In genomic region chr5:39275865-39276264, GRCh38 we compare ENCODE assay signal across 10 cellular contexts. TPM values are rescaled to one million over a fixed set of nuclear protein-coding genes. Genes with fewer than 3 reads are reported as not detected.
DNase-seq lines count a peak whose midpoint lies in the region; ATAC-seq and TF ChIP-seq lines count a peak whose summit lies in the region.
"Not testable (repeated sequence)": the region's sequence is repeated elsewhere in the genome, so short reads cannot be mapped to it uniquely, and the experiment has no call there.
"Had no signal": no experiment of that assay in that cellular context is flagged by ENCODE, and none has a peak within 500 bp of the region (broad histone marks: within the 10 kb centered on the region; RNA-seq: fewer than 3 reads in every experiment).

No MANE protein-coding gene starts in this region.

- not testable (repeated sequence) for H3K36me3 Mint-ChIP-seq in CD4-positive, CD25-positive, alpha-beta regulatory T cell; T-cell; activated T-cell treated with anti-CD3 and anti-CD28 coated beads, Interleukin-2, amount 50 U/mL, for 4 hours (ENCODE audit: insufficient read depth); activated naive CD4-positive, alpha-beta T cell treated with anti-CD3 and anti-CD28 coated beads, Interleukin-2, amount 50 U/mL, for 24 hours; natural killer cell
- H3K36me3 Mint-ChIP-seq in activated CD4-positive, alpha-beta T cell treated with anti-CD3 and anti-CD28 coated beads, Interleukin-2, amount 10 ng/mL, durations not matched to agents 7 days and 5 days (ENCODE audit: low read depth), result peaks cover 45% of the 10 kb centered on the region
- H3K36me3 Mint-ChIP-seq in stimulated activated naive CD8-positive, alpha-beta T cell treated with anti-CD3 and anti-CD28 coated beads, Interleukin-15, Interleukin-2, amounts not matched to agents 100 ng/mL and 50 ng/mL, for 24 hours (ENCODE audit: low read depth), result peaks cover 10% of the 10 kb centered on the region

- not testable (repeated sequence) for ATAC-seq in CD4-positive, CD25-positive, alpha-beta regulatory T cell (ENCODE audit: low read depth in 2 of 2); T-cell (replicated peaks in 1 of 4); activated T-cell treated with anti-CD3 and anti-CD28 coated beads, Interleukin-2, amount 50 U/mL, for 4 hours; natural killer cell

- not testable (repeated sequence) for H3K4me3 ChIP-seq in CD4-positive, CD25-positive, alpha-beta regulatory T cell (ENCODE audit: low read depth, low read length); effector memory CD4-positive, alpha-beta T cell (ENCODE audit: insufficient read depth, low read depth, low read length, poor library complexity, severe bottlenecking)

- H3K4me1 ChIP-seq in CD4-positive, CD25-positive, alpha-beta regulatory T cell (ENCODE audit: control insufficient read depth, insufficient read depth, low read length, poor library complexity, severe bottlenecking), result peaks cover 22% of the 10 kb centered on the region
- H3K4me1 ChIP-seq in effector memory CD4-positive, alpha-beta T cell (ENCODE audit: control insufficient read depth, insufficient read depth, low read length, poor library complexity, severe bottlenecking), result peaks cover 20% of the 10 kb centered on the region

- peaks cover 18 to 63% (median 30%) of the 10 kb centered on the region in 4 donors for H3K4me1 Mint-ChIP-seq in CD4-positive, CD25-positive, alpha-beta regulatory T cell
- peaks cover 48 to 64% (median 63%) of the 10 kb centered on the region in 3 donors for H3K4me1 Mint-ChIP-seq in T-cell
- H3K4me1 Mint-ChIP-seq in activated CD4-positive, alpha-beta T cell treated with anti-CD3 and anti-CD28 coated beads, Interleukin-2, amount 10 ng/mL, durations not matched to agents 7 days and 5 days, result peaks cover 56% of the 10 kb centered on the region
- H3K4me1 Mint-ChIP-seq in activated T-cell treated with anti-CD3 and anti-CD28 coated beads, Interleukin-2, amount 50 U/mL, for 4 hours (ENCODE audit: low read depth), result peaks cover 50% of the 10 kb centered on the region
- peaks cover 65% of the 10 kb centered on the region for H3K4me1 Mint-ChIP-seq in activated naive CD4-positive, alpha-beta T cell treated with anti-CD3 and anti-CD28 coated beads, Interleukin-2, amount 50 U/mL, for 24 hours
- H3K4me1 Mint-ChIP-seq in natural killer cell, result peaks cover 26 to 41% of the 10 kb centered on the region in 2 donors
- peaks cover 54% of the 10 kb centered on the region for H3K4me1 Mint-ChIP-seq in stimulated activated naive CD8-positive, alpha-beta T cell treated with anti-CD3 and anti-CD28 coated beads, Interleukin-15, Interleukin-2, amounts not matched to agents 100 ng/mL and 50 ng/mL, for 24 hours (ENCODE audit: low read depth)

- H3K27ac ChIP-seq in CD4-positive, CD25-positive, alpha-beta regulatory T cell (ENCODE audit: insufficient read depth, low read length, poor library complexity, severe bottlenecking), result peak overlapping the region; percentile 83
- peak overlapping the region; percentile 78 for H3K27ac ChIP-seq in effector memory CD4-positive, alpha-beta T cell (ENCODE audit: insufficient read depth, low read length, poor library complexity, severe bottlenecking)

- not testable (repeated sequence) for H3K27me3 Mint-ChIP-seq in CD4-positive, CD25-positive, alpha-beta regulatory T cell; T-cell; activated CD4-positive, alpha-beta T cell treated with anti-CD3 and anti-CD28 coated beads, Interleukin-2, amount 10 ng/mL, durations not matched to agents 7 days and 5 days; activated T-cell treated with anti-CD3 and anti-CD28 coated beads, Interleukin-2, amount 50 U/mL, for 4 hours (ENCODE audit: low read depth); activated naive CD4-positive, alpha-beta T cell treated with anti-CD3 and anti-CD28 coated beads, Interleukin-2, amount 50 U/mL, for 24 hours; natural killer cell (ENCODE audit: low read depth in 2 of 2); stimulated activated naive CD8-positive, alpha-beta T cell treated with anti-CD3 and anti-CD28 coated beads, Interleukin-15, Interleukin-2, amounts not matched to agents 100 ng/mL and 50 ng/mL, for 24 hours

- H3K9me3 Mint-ChIP-seq in CD4-positive, CD25-positive, alpha-beta regulatory T cell; T-cell; activated T-cell treated with anti-CD3 and anti-CD28 coated beads, Interleukin-2, amount 50 U/mL, for 4 hours; activated naive CD4-positive, alpha-beta T cell treated with anti-CD3 and anti-CD28 coated beads, Interleukin-2, amount 50 U/mL, for 24 hours; natural killer cell; stimulated activated naive CD8-positive, alpha-beta T cell treated with anti-CD3 and anti-CD28 coated beads, Interleukin-15, Interleukin-2, amounts not matched to agents 100 ng/mL and 50 ng/mL, for 24 hours: not testable (repeated sequence)
- H3K9me3 Mint-ChIP-seq in activated CD4-positive, alpha-beta T cell treated with anti-CD3 and anti-CD28 coated beads, Interleukin-2, amount 10 ng/mL, durations not matched to agents 7 days and 5 days, result peaks cover 21% of the 10 kb centered on the region

- not testable (repeated sequence) for H3K9me3 ChIP-seq in CD4-positive, CD25-positive, alpha-beta regulatory T cell (ENCODE audit: control insufficient read depth in 2 of 2, low read length in 2 of 2); effector memory CD4-positive, alpha-beta T cell (ENCODE audit: control insufficient read depth, low read length)

- intact Hi-C loops in natural killer cell (cut with micrococcal nuclease), result loop anchor here (2.0 kb wide), 3 partner anchors 19 to 115 kb away; no protein-coding TSS in a partner anchor

- H3K4me3 Mint-ChIP-seq in CD4-positive, CD25-positive, alpha-beta regulatory T cell, result peak overlapping the region in 1 of 4 donors; percentile 54
- not testable (repeated sequence) for H3K4me3 Mint-ChIP-seq in T-cell; activated CD4-positive, alpha-beta T cell treated with anti-CD3 and anti-CD28 coated beads, Interleukin-2, amount 10 ng/mL, durations not matched to agents 7 days and 5 days
- peak overlapping the region; percentile 29 for H3K4me3 Mint-ChIP-seq in activated T-cell treated with anti-CD3 and anti-CD28 coated beads, Interleukin-2, amount 50 U/mL, for 4 hours
- H3K4me3 Mint-ChIP-seq in activated naive CD4-positive, alpha-beta T cell treated with anti-CD3 and anti-CD28 coated beads, Interleukin-2, amount 50 U/mL, for 24 hours, result peak overlapping the region; percentile 44
- H3K4me3 Mint-ChIP-seq in natural killer cell, result peak overlapping the region; percentile 42
- peak overlapping the region; percentile 88 for H3K4me3 Mint-ChIP-seq in stimulated activated naive CD8-positive, alpha-beta T cell treated with anti-CD3 and anti-CD28 coated beads, Interleukin-15, Interleukin-2, amounts not matched to agents 100 ng/mL and 50 ng/mL, for 24 hours

- not testable (repeated sequence) for TF ChIP-seq CTCF in natural killer cell (IDR thresholded peaks at IDR 0.05)

- CTCF ChIA-PET in T-cell (lab: Charles Lee), result interaction anchor here (0.6 to 5.9 kb wide), 2 partner anchors 59 to 203 kb away, joined by 4 to 50 read pairs; no protein-coding TSS in a partner anchor
- CTCF ChIA-PET in activated CD4-positive, alpha-beta T cell treated with anti-CD3 and anti-CD28 coated beads, Interleukin-2, amount 10 ng/mL, durations not matched to agents 7 days and 5 days (lab: Charles Lee), result interaction anchor here (0.9 to 1.5 kb wide), 2 partner anchors 14 to 44 kb away, joined by 3 to 4 read pairs; no protein-coding TSS in a partner anchor

- POLR2A ChIA-PET in T-cell (lab: Charles Lee); activated CD4-positive, alpha-beta T cell treated with anti-CD3 and anti-CD28 coated beads, Interleukin-2, amount 10 ng/mL, durations not matched to agents 7 days and 5 days (lab: Charles Lee): not testable (repeated sequence)

- not testable (repeated sequence) for H3K36me3 ChIP-seq in CD4-positive, CD25-positive, alpha-beta regulatory T cell (ENCODE audit: control insufficient read depth, insufficient read depth, low read length); effector memory CD4-positive, alpha-beta T cell (ENCODE audit: control insufficient read depth, insufficient read depth, low read length)

- not testable (repeated sequence) for DNase-seq in CD4-positive, CD25-positive, alpha-beta regulatory T cell; T-cell; activated CD4-positive, alpha-beta T cell treated with anti-CD3 and anti-CD28 coated beads, Interleukin-2, amount 10 ng/mL, durations not matched to agents 7 days and 5 days; activated T-cell treated with anti-CD3 and anti-CD28 coated beads, Interleukin-2, amount 50 U/mL, for 4 hours; effector memory CD4-positive, alpha-beta T cell; natural killer cell

- H3K27ac Mint-ChIP-seq in CD4-positive, CD25-positive, alpha-beta regulatory T cell, result peak overlapping the region in 2 of 3 donors; percentile 84 to 96
- H3K27ac Mint-ChIP-seq in T-cell (peak overlapping the region; percentile 98), natural killer cell (peak overlapping the region; percentile 90 to 98)
- H3K27ac Mint-ChIP-seq in activated CD4-positive, alpha-beta T cell treated with anti-CD3 and anti-CD28 coated beads, Interleukin-2, amount 10 ng/mL, durations not matched to agents 7 days and 5 days, result peak overlapping the region; percentile 76
- H3K27ac Mint-ChIP-seq in activated naive CD4-positive, alpha-beta T cell treated with anti-CD3 and anti-CD28 coated beads, Interleukin-2, amount 50 U/mL, for 24 hours, result peak overlapping the region; percentile 99
- H3K27ac Mint-ChIP-seq in stimulated activated naive CD8-positive, alpha-beta T cell treated with anti-CD3 and anti-CD28 coated beads, Interleukin-15, Interleukin-2, amounts not matched to agents 100 ng/mL and 50 ng/mL, for 24 hours, result peak overlapping the region; percentile 98

- not testable (repeated sequence) for H3K27me3 ChIP-seq in CD4-positive, CD25-positive, alpha-beta regulatory T cell (ENCODE audit: control insufficient read depth, insufficient read depth, low read length); effector memory CD4-positive, alpha-beta T cell (replicated peaks; ENCODE audit: control insufficient read depth, insufficient read depth, low read length, poor library complexity, severe bottlenecking)

RNA-seq across cellular contexts. Expression of gene FYB1, which starts 56.5 kb away (rescaled TPM):
- 639 TPM for total RNA-seq in CD4-positive, CD25-positive, alpha-beta regulatory T cell
- polyA plus RNA-seq in CD4-positive, CD25-positive, alpha-beta regulatory T cell, result 100 to 1,000 TPM; 197 to 254 (median 226) TPM
- total RNA-seq in T-cell (100 to 1,000 TPM; 372 to 769 (median 428) TPM), natural killer cell (100 to 1,000 TPM; 277 to 340 (median 295) TPM)
- 100 to 1,000 TPM; 396 to 480 TPM for total RNA-seq in activated CD4-positive, alpha-beta T cell treated with anti-CD3 and anti-CD28 coated beads, Interleukin-2, amount 10 ng/mL, durations not matched to agents 7 days and 5 days
- total RNA-seq in activated T-cell treated with anti-CD3 and anti-CD28 coated beads, Interleukin-2, amount 50 U/mL, for 4 hours, result 10 to 100 TPM; 33.4 to 39.0 (median 37.9) TPM
- total RNA-seq: G401, IMR-90 had no signal
- polyA plus RNA-seq: IMR-90 had no signal

Comparison
In these comparisons a context has a peak if more than half of its experiments do, and no peak if none do; other contexts are left out.
1. RNA of gene FYB1, which starts 56.5 kb away (total RNA-seq): 639 TPM in CD4-positive, CD25-positive, alpha-beta regulatory T cell (single experiment), 396 to 480 TPM in activated CD4-positive, alpha-beta T cell treated with anti-CD3 and anti-CD28 coated beads, Interleukin-2, amount 10 ng/mL, durations not matched to agents 7 days and 5 days, 372 to 769 TPM in T-cell and 277 to 340 TPM in natural killer cell; 33.4 to 39.0 TPM in activated T-cell treated with anti-CD3 and anti-CD28 coated beads, Interleukin-2, amount 50 U/mL, for 4 hours; every median in the first group is over 4 times any median in the second.
2. Peak in every context shown above with its lines, with median percentiles within 50 percentile points of each other: H3K27ac Mint-ChIP-seq.